Comparison of ENCODE assay signal across 8 cellular contexts in genomic region chr16:49484454-49484853, GRCh38.
A peak's percentile ranks its signal among the peaks of the same experiment; 100 is the strongest.
DNase-seq lines count a peak whose midpoint lies in the region; ATAC-seq and TF ChIP-seq lines count a peak whose summit lies in the region.

No MANE protein-coding gene starts in this region.

- H3K4me3 Mint-ChIP-seq in progenitor cell of endocrine pancreas (ENCODE audit: low read depth): peak overlapping the region; percentile 32

- H3K27me3 Mint-ChIP-seq in progenitor cell of endocrine pancreas: peaks cover 22% of the 10 kb centered on the region

- H3K9me3 Mint-ChIP-seq in progenitor cell of endocrine pancreas (ENCODE audit: low read depth): peaks cover 3% of the 10 kb centered on the region

- no peak overlapping the region for H3K27ac Mint-ChIP-seq in progenitor cell of endocrine pancreas

- peak; percentile 63 for DNase-seq in activated effector memory CD4-positive, alpha-beta T cell treated with anti-CD3 and anti-CD28 coated beads, Interleukin-2, amount 50 U/mL, for 16 hours
- no peak for DNase-seq in activated effector memory CD4-positive, alpha-beta T cell treated with Interleukin-2 at 50 U/mL for 16 hours
- DNase-seq in RPMI8226 (peak; percentile 77), Right ventricle myocardium inferior (ENCODE audit: missing footprints) (peak; percentile 83), progenitor cell of endocrine pancreas (ENCODE audit: low spot score, unreplicated experiment) (peak; percentile 46), cortex of kidney (lab: John Stamatoyannopoulos, UW) (no peak)

- peak; percentile 99 for ATAC-seq in Right ventricle myocardium inferior
- no peak for ATAC-seq in GM21723 (IDR thresholded peaks at IDR 0.05; ENCODE audit: unreplicated experiment)
- no peak for ATAC-seq in HG02840 (IDR thresholded peaks at IDR 0.05; ENCODE audit: low FRiP score, unreplicated experiment)

- TF ChIP-seq CTCF in progenitor cell of endocrine pancreas (IDR thresholded peaks at IDR 0.05; ENCODE audit: unreplicated experiment): no peak

- H3K36me3 Mint-ChIP-seq in progenitor cell of endocrine pancreas (ENCODE audit: insufficient read depth): no peaks in the 10 kb centered on the region

- H3K4me1 Mint-ChIP-seq in progenitor cell of endocrine pancreas (ENCODE audit: low read depth): peaks cover 7% of the 10 kb centered on the region

- intact Hi-C loops in Right ventricle myocardium inferior (cut with DNase I): no loop called here

Comparison
In these comparisons a context has a peak if more than half of its experiments do, and no peak if none do; other contexts are left out.
1. DNase-seq: peak in activated effector memory CD4-positive, alpha-beta T cell treated with anti-CD3 and anti-CD28 coated beads, Interleukin-2, amount 50 U/mL, for 16 hours (single experiment), RPMI8226 (single experiment), Right ventricle myocardium inferior (single experiment) and progenitor cell of endocrine pancreas (single experiment); none in activated effector memory CD4-positive, alpha-beta T cell treated with Interleukin-2 at 50 U/mL for 16 hours (single experiment) and cortex of kidney (single experiment).